In genomic region chr1:52142220-52143153, GRCh38 we compare ENCODE assay signal across 8 cellular contexts. TPM values are rescaled to one million over a fixed set of nuclear protein-coding genes. Genes with fewer than 3 reads are reported as not detected.
DNase-seq lines count a peak whose midpoint lies in the region; TF ChIP-seq lines count a peak whose summit lies in the region.

No MANE protein-coding gene starts in this region.

- peaks cover 40% of the 10 kb centered on the region for H3K4me1 ChIP-seq in Loucy (ENCODE audit: insufficient read depth, low read length, poor library complexity, severe bottlenecking)

- H3K9me2 ChIP-seq in Loucy (replicated peaks; ENCODE audit: low read depth, low read length): no peaks in the 10 kb centered on the region

- H3K27me3 ChIP-seq in H7 (ENCODE audit: control insufficient read depth, insufficient read depth, low read length) (peaks cover 8% of the 10 kb centered on the region), Loucy (ENCODE audit: insufficient read depth, low read length, poor library complexity, severe bottlenecking) (no peaks in the 10 kb centered on the region), kidney epithelial cell (ENCODE audit: control insufficient read depth, insufficient read depth, low read length) (no peaks in the 10 kb centered on the region)

- H4K20me1 ChIP-seq in Loucy (ENCODE audit: insufficient read depth, low read length, poor library complexity, severe bottlenecking): peaks cover 6% of the 10 kb centered on the region

- H3K36me3 ChIP-seq in H7 (replicated peaks; ENCODE audit: control insufficient read depth, insufficient read depth, low read length): no peaks in the 10 kb centered on the region
- H3K36me3 ChIP-seq in Loucy (ENCODE audit: insufficient read depth, low read length): no peaks in the 10 kb centered on the region
- H3K36me3 ChIP-seq in kidney epithelial cell (ENCODE audit: control insufficient read depth, insufficient read depth, low read length): no peaks in the 10 kb centered on the region

- H3K9ac ChIP-seq in Loucy (ENCODE audit: low read depth, low read length, poor library complexity, severe bottlenecking): peak overlapping the region; percentile 76

- peak overlapping the region; percentile 67 for H3K4me2 ChIP-seq in Loucy (ENCODE audit: low read depth, low read length, poor library complexity, severe bottlenecking)

- DNase-seq in GM12864 (ENCODE audit: low read depth) (no peak), H7 (peak; percentile 78), T-helper 22 cell (ENCODE audit: low read depth) (peak; percentile 8), kidney epithelial cell (ENCODE audit: low read depth) (no peak), AML-193 (lab: John Stamatoyannopoulos, UW) (no peak)
- DNase-seq in central memory CD4-positive, alpha-beta T cell: peak; percentile 20
- DNase-seq in stimulated activated CD4-positive, alpha-beta T cell treated with anti-CD3 and anti-CD28 coated beads, Interleukin-15, amount 100 ng/mL, for 1 hour (ENCODE audit: low read depth in 1 of 2, low spot score in 1 of 2): peak; percentile 4 to 35

- no peaks in the 10 kb centered on the region for H3K9me3 ChIP-seq in Loucy (ENCODE audit: insufficient read depth, low read depth, low read length)

- peak overlapping the region; percentile 69 for H3K4me3 ChIP-seq in GM12864 (ENCODE audit: low read depth, low read length)
- H3K4me3 ChIP-seq in H7 (ENCODE audit: insufficient read depth, low read depth, low read length): peak overlapping the region; percentile 89
- peak overlapping the region; percentile 79 for H3K4me3 ChIP-seq in Loucy (ENCODE audit: low read length, poor library complexity, severe bottlenecking)
- H3K4me3 ChIP-seq in kidney epithelial cell (ENCODE audit: low read depth, low read length): peak overlapping the region; percentile 88

- H3F3A ChIP-seq in Loucy (ENCODE audit: low read depth): no peaks in the 10 kb centered on the region; the same call in 1 of the 2 replicates

- TF ChIP-seq CTCF in GM12864 (IDR thresholded peaks at IDR 0.05; ENCODE audit: low read depth, low read length, missing control alignments) (no peak), Loucy (conservative IDR thresholded peaks at IDR 0.05; ENCODE audit: low read length) (no peak), kidney epithelial cell (IDR thresholded peaks at IDR 0.05; ENCODE audit: insufficient read depth, low read length, poor library complexity, severe bottlenecking) (no peak)

- peak overlapping the region; percentile 69 for H2AFZ ChIP-seq in Loucy (ENCODE audit: low read length)

- H3K79me2 ChIP-seq in Loucy (ENCODE audit: insufficient read depth, low read length): peaks cover 14% of the 10 kb centered on the region; the same call in 1 of the 2 replicates

RNA-seq across cellular contexts. Expression of gene ZFYVE9, which starts 0.6 kb away (rescaled TPM):
- total RNA-seq in H7 (2014; rRNA removed; shearing (Covaris generic)): 18.0 and 23.8 TPM in 2 replicates
- 17.1 and 18.4 TPM in 2 replicates for total RNA-seq in kidney epithelial cell

Comparison
In these comparisons a context has a peak if more than half of its experiments do, and no peak if none do; other contexts are left out.
1. DNase-seq: peak in H7 (single experiment), T-helper 22 cell (single experiment), central memory CD4-positive, alpha-beta T cell (single experiment) and stimulated activated CD4-positive, alpha-beta T cell treated with anti-CD3 and anti-CD28 coated beads, Interleukin-15, amount 100 ng/mL, for 1 hour (2 of 2); none in GM12864 (single experiment), kidney epithelial cell (single experiment) and AML-193 (0 of 2).
2. Peak in every context shown above with its lines, with median percentiles within 50 percentile points of each other: H3K4me3 ChIP-seq.